23 cellular contexts compared by ENCODE assay signal in genomic region chr1:64473367-64473766, GRCh38. TPM values are rescaled to one million over a fixed set of nuclear protein-coding genes. Genes with fewer than 3 reads are reported as not detected.
DNase-seq lines count a peak whose midpoint lies in the region; ATAC-seq and TF ChIP-seq lines count a peak whose summit lies in the region.
"Had no signal": no experiment of that assay in that cellular context is flagged by ENCODE, and none has a peak within 500 bp of the region (broad histone marks: within the 10 kb centered on the region; RNA-seq: fewer than 3 reads in every experiment).

No MANE protein-coding gene starts in this region.

- peaks cover 80% of the 10 kb centered on the region for H3K79me2 ChIP-seq in neural progenitor cell (ENCODE audit: low read depth)

- H3K27ac Mint-ChIP-seq in CD4-positive, alpha-beta T cell: peak overlapping the region; percentile 58
- no peak overlapping the region for H3K27ac Mint-ChIP-seq in neural progenitor cell
- H3K27ac Mint-ChIP-seq: activated naive CD8-positive, alpha-beta T cell treated with anti-CD3 and anti-CD28 coated beads for 36 hours; activated T-helper 2 cell treated with anti-CD3 and anti-CD28 coated beads, Interferon-gamma antibody, Interleukin-2, Interleukin-4, amounts not matched to agents 10 μg/mL and 5 μg/mL and 100 μg/mL, durations not matched to agents 14 hours and 24 hours and 36 hours; IgD-negative memory B cell had no signal

- CTCF ChIA-PET in CD4-positive, alpha-beta T cell (lab: Charles Lee): no interaction called here

- DNase-seq in CD4-positive, alpha-beta T cell: no peak
- DNase-seq in NT2/D1 (ENCODE audit: low read depth, low spot score): no peak
- DNase-seq in neural progenitor cell (ENCODE audit: low spot score): no peak
- DNase-seq in mucosa of descending colon: no peak
- DNase-seq in stimulated activated CD4-positive, alpha-beta T cell treated with anti-CD3 and anti-CD28 coated beads, Interleukin-1b, Interleukin-23, amount 100 ng/mL, for 48 hours: no peak
- no peak for DNase-seq in NCI-H510A (lab: John Stamatoyannopoulos, UW)
- DNase-seq: ACHN; activated CD4-positive, alpha-beta T cell treated with anti-CD3 and anti-CD28 coated beads for 4 hours; activated naive CD8-positive, alpha-beta T cell treated with anti-CD3 and anti-CD28 coated beads for 36 hours; C1 segment of cervical spinal cord; colonic mucosa; head of caudate nucleus; kidney; MG63; NCI-H1417 treated with DMSO at 0.1 percent for 48 hours; NCI-H774; OCI-M1; SHP77 had no signal

- H3K36me3 Mint-ChIP-seq in CD4-positive, alpha-beta T cell (ENCODE audit: low read depth): peaks cover 4% of the 10 kb centered on the region
- H3K36me3 Mint-ChIP-seq in neural progenitor cell: peaks cover 13% of the 10 kb centered on the region
- H3K36me3 Mint-ChIP-seq: activated naive CD8-positive, alpha-beta T cell treated with anti-CD3 and anti-CD28 coated beads for 36 hours had no signal

- no peak for TF ChIP-seq CTCF in CD4-positive, alpha-beta T cell (IDR thresholded peaks at IDR 0.05)
- TF ChIP-seq CTCF in neural progenitor cell (IDR thresholded peaks at IDR 0.05): no peak
- TF ChIP-seq CTCF in mucosa of descending colon (IDR thresholded peaks at IDR 0.05): no peak

- peak overlapping the region; percentile 68 for H3K4me3 Mint-ChIP-seq in CD4-positive, alpha-beta T cell
- peak overlapping the region; percentile 97 for H3K4me3 Mint-ChIP-seq in neural progenitor cell
- H3K4me3 Mint-ChIP-seq: activated naive CD8-positive, alpha-beta T cell treated with anti-CD3 and anti-CD28 coated beads for 36 hours; IgD-negative memory B cell had no signal

- peaks cover 68% of the 10 kb centered on the region for H4K20me1 ChIP-seq in neural progenitor cell (ENCODE audit: low read depth)

- H3K27me3 Mint-ChIP-seq in CD4-positive, alpha-beta T cell: peaks cover 31% of the 10 kb centered on the region
- peaks cover 7% of the 10 kb centered on the region for H3K27me3 Mint-ChIP-seq in neural progenitor cell (ENCODE audit: insufficient read depth, low read depth)

- intact Hi-C loops in CD4-positive, alpha-beta T cell (cut with DNase I, micrococcal nuclease): loop anchor here (2.0 to 10.0 kb wide), 5 partner anchors 34 to 349 kb away; no protein-coding TSS in a partner anchor
- intact Hi-C loops in mucosa of descending colon (cut with DNase I, micrococcal nuclease): loop anchor here in 1 of 2 donors (10.0 kb wide), 1 partner anchor 191 kb away; no protein-coding TSS in a partner anchor

- POLR2A ChIA-PET in CD4-positive, alpha-beta T cell (lab: Charles Lee): no interaction called here

- H3K36me3 ChIP-seq in NT2/D1 (ENCODE audit: insufficient read depth, insufficient read length, low read length) (peaks cover 17% of the 10 kb centered on the region), neural progenitor cell (no peaks in the 10 kb centered on the region), mucosa of descending colon (ENCODE audit: low read depth) (no peaks in the 10 kb centered on the region)
- H3K36me3 ChIP-seq: colonic mucosa, MG63 had no signal

- H3K4me2 ChIP-seq in neural progenitor cell: peak overlapping the region; percentile 97

- peaks cover 31% of the 10 kb centered on the region for H3K27me3 ChIP-seq in CD4-positive, alpha-beta T cell (ENCODE audit: control insufficient read depth, insufficient read depth, low read length)
- H3K27me3 ChIP-seq in NT2/D1 (ENCODE audit: insufficient read depth, insufficient read length) (peaks cover 14% of the 10 kb centered on the region), neural progenitor cell (peaks cover 33% of the 10 kb centered on the region)
- H3K27me3 ChIP-seq: MG63 had no signal

- H2AFZ ChIP-seq in neural progenitor cell (replicated peaks): no peak overlapping the region

- peaks cover 42% of the 10 kb centered on the region for H3F3A ChIP-seq in neural progenitor cell (ENCODE audit: low read depth)

- peak overlapping the region; percentile 45 for H3K4me3 ChIP-seq in NT2/D1 (ENCODE audit: insufficient read length, low read depth)
- peak overlapping the region; percentile 34 for H3K4me3 ChIP-seq in iPS-11a (ENCODE audit: low read depth, low read length)
- H3K4me3 ChIP-seq in neural progenitor cell: peak overlapping the region; percentile 92
- no peak overlapping the region for H3K4me3 ChIP-seq in mucosa of descending colon
- H3K4me3 ChIP-seq: colonic mucosa, MG63 had no signal

- no peak overlapping the region for H3K27ac ChIP-seq in CD4-positive, alpha-beta T cell (ENCODE audit: low read depth, low read length)
- peak overlapping the region; percentile 4 for H3K27ac ChIP-seq in neural progenitor cell
- H3K27ac ChIP-seq: colonic mucosa, HL-60 had no signal

- H3K4me1 ChIP-seq in NT2/D1 (ENCODE audit: insufficient read depth, insufficient read length) (peaks cover 11% of the 10 kb centered on the region), neural progenitor cell (peaks cover 31% of the 10 kb centered on the region), mucosa of descending colon (ENCODE audit: low read depth) (peaks cover 15% of the 10 kb centered on the region)

- peaks cover 54% of the 10 kb centered on the region for H3K4me1 Mint-ChIP-seq in CD4-positive, alpha-beta T cell (ENCODE audit: low read depth)
- H3K4me1 Mint-ChIP-seq in neural progenitor cell: peaks cover 45% of the 10 kb centered on the region

- H3K9me3 ChIP-seq in CD4-positive, alpha-beta T cell (ENCODE audit: control insufficient read depth, low read length): no peaks in the 10 kb centered on the region
- H3K9me3 ChIP-seq in NT2/D1 (ENCODE audit: insufficient read depth, low read length) (no peaks in the 10 kb centered on the region), neural progenitor cell (ENCODE audit: low read depth) (no peaks in the 10 kb centered on the region), mucosa of descending colon (no peaks in the 10 kb centered on the region)
- H3K9me3 ChIP-seq: colonic mucosa, MG63 had no signal

- ATAC-seq in CD4-positive, alpha-beta T cell (ENCODE audit: poor library complexity): no peak
- no peak for ATAC-seq in mucosa of descending colon
- no peak for ATAC-seq in HG03520 (IDR thresholded peaks at IDR 0.05; ENCODE audit: unreplicated experiment)

- H3K9ac ChIP-seq in NT2/D1 (ENCODE audit: insufficient read length, low read depth) (peak overlapping the region; percentile 75), neural progenitor cell (no peak overlapping the region)

- H3K9me3 Mint-ChIP-seq in CD4-positive, alpha-beta T cell: no peaks in the 10 kb centered on the region
- no peaks in the 10 kb centered on the region for H3K9me3 Mint-ChIP-seq in neural progenitor cell
- H3K9me3 Mint-ChIP-seq: activated naive CD8-positive, alpha-beta T cell treated with anti-CD3 and anti-CD28 coated beads for 36 hours; activated T-helper 2 cell treated with anti-CD3 and anti-CD28 coated beads, Interferon-gamma antibody, Interleukin-2, Interleukin-4, amounts not matched to agents 10 μg/mL and 5 μg/mL and 100 μg/mL, durations not matched to agents 14 hours and 24 hours and 36 hours had no signal

RNA-seq across cellular contexts. Expression of gene CACHD1, which starts 3.4 kb away (rescaled TPM):
- 1 to 10 TPM; 6.2 to 7.1 TPM for total RNA-seq in CD4-positive, alpha-beta T cell
- 49.9 and 61.0 TPM in 2 replicates for total RNA-seq in neural progenitor cell (ENCODE audit: low replicate concordance)
- total RNA-seq in mucosa of descending colon: 1 to 10 TPM; 1.3 to 3.7 (median 2.7) TPM
